8 cellular contexts compared by ENCODE assay signal in the genomic region with DNA sequence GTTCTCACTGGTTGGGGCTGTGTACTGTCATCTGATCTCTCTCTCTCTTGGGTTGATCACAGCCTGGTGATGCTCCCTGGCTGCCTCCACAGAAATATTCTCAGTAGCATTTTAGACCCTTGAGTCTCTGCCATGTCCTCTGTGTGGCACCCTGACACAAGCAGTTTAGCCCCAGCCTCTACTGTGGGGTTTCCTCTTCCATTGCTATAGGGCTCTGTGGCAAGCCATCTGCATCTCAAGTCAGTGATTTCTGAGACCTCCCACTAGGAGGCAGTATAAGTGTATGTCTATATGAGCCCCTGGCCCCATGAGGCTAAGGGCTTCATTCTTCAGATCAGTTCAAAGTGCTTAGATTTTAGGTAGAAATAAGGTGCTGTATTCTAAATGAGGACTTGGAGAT. TPM values are rescaled to one million over a fixed set of nuclear protein-coding genes. Genes with fewer than 3 reads are reported as not detected.
A peak's percentile ranks its signal among the peaks of the same experiment; 100 is the strongest.
DNase-seq lines count a peak whose midpoint lies in the region; ATAC-seq and TF ChIP-seq lines count a peak whose summit lies in the region.

No MANE protein-coding gene starts in this region.

- no peak overlapping the region for H3K27ac Mint-ChIP-seq in activated T-helper 17 cell treated with anti-CD3 and anti-CD28 coated beads, Interleukin-2, amount 50 U/mL, for 72 hours
- H3K27ac Mint-ChIP-seq in natural killer cell treated with Interleukin-12 subunit alpha and Interleukin-12 subunit beta and Interleukin-15 and Interleukin-18, amount 100 ng/mL, for 72 hours: no peak overlapping the region

- no peaks in the 10 kb centered on the region for H3K9me3 Mint-ChIP-seq in activated T-helper 17 cell treated with anti-CD3 and anti-CD28 coated beads, Interleukin-2, amount 50 U/mL, for 72 hours
- no peaks in the 10 kb centered on the region for H3K9me3 Mint-ChIP-seq in natural killer cell treated with Interleukin-12 subunit alpha and Interleukin-12 subunit beta and Interleukin-15 and Interleukin-18, amount 100 ng/mL, for 72 hours

- H3K27ac ChIP-seq in GM23248: no peak overlapping the region
- no peak overlapping the region for H3K27ac ChIP-seq in right lobe of liver

- no peaks in the 10 kb centered on the region for H3K36me3 Mint-ChIP-seq in activated T-helper 17 cell treated with anti-CD3 and anti-CD28 coated beads, Interleukin-2, amount 50 U/mL, for 72 hours (ENCODE audit: low read depth)
- H3K36me3 Mint-ChIP-seq in natural killer cell treated with Interleukin-12 subunit alpha and Interleukin-12 subunit beta and Interleukin-15 and Interleukin-18, amount 100 ng/mL, for 72 hours: no peaks in the 10 kb centered on the region

- H2AFZ ChIP-seq in GM23248: no peak overlapping the region

- TF ChIP-seq CTCF in right lobe of liver (IDR thresholded peaks at IDR 0.05): peak; percentile 24 to 42 (median 26)

- peak; percentile 38 for ATAC-seq in activated T-helper 17 cell treated with anti-CD3 and anti-CD28 coated beads, Interleukin-2, amount 50 U/mL, for 72 hours (replicated peaks)
- ATAC-seq in right lobe of liver: peak; percentile 52 to 70 (median 56)
- no peak for ATAC-seq in HG02884 (IDR thresholded peaks at IDR 0.05; ENCODE audit: unreplicated experiment)
- ATAC-seq in natural killer cell treated with Interleukin-12 subunit alpha and Interleukin-12 subunit beta and Interleukin-15 and Interleukin-18, amount 100 ng/mL, for 72 hours: no peak

- no peak overlapping the region for H3K4me3 Mint-ChIP-seq in activated T-helper 17 cell treated with anti-CD3 and anti-CD28 coated beads, Interleukin-2, amount 50 U/mL, for 72 hours
- H3K4me3 Mint-ChIP-seq in natural killer cell treated with Interleukin-12 subunit alpha and Interleukin-12 subunit beta and Interleukin-15 and Interleukin-18, amount 100 ng/mL, for 72 hours: no peak overlapping the region

- H3K27me3 Mint-ChIP-seq in activated T-helper 17 cell treated with anti-CD3 and anti-CD28 coated beads, Interleukin-2, amount 50 U/mL, for 72 hours: peaks cover 7% of the 10 kb centered on the region
- no peaks in the 10 kb centered on the region for H3K27me3 Mint-ChIP-seq in natural killer cell treated with Interleukin-12 subunit alpha and Interleukin-12 subunit beta and Interleukin-15 and Interleukin-18, amount 100 ng/mL, for 72 hours

- DNase-seq in G401 (ENCODE audit: low spot score) (peak; percentile 7), GM23248 (peak; percentile 9), NCI-H146 treated with DMSO at 0.1 percent for 48 hours (lab: John Stamatoyannopoulos, UW; ENCODE audit: unreplicated experiment) (peak; percentile 26), right lobe of liver (no peak)
- DNase-seq in natural killer cell treated with Interleukin-12 subunit alpha and Interleukin-12 subunit beta and Interleukin-15 and Interleukin-18, amount 100 ng/mL, for 72 hours (ENCODE audit: low spot score): no peak
- DNase-seq in stimulated activated CD4-positive, alpha-beta T cell treated with anti-CD3 and anti-CD28 coated beads, Interleukin-12 subunit alpha, Interleukin-12 subunit beta, amount 100 ng/mL, for 4 hours: no peak

- no peaks in the 10 kb centered on the region for H4K20me1 ChIP-seq in GM23248 (ENCODE audit: insufficient read depth)

- no peak for TF ChIP-seq POLR2A in right lobe of liver (IDR thresholded peaks at IDR 0.05)

- no peaks in the 10 kb centered on the region for H3K9me2 ChIP-seq in GM23248 (ENCODE audit: insufficient read depth)

- intact Hi-C loops in right lobe of liver (cut with DNase I): no loop called here

- in situ Hi-C loops in G401 (cut with HindIII; ENCODE audit: low sequenced_read_pairs) (no loop called here), GM23248 (cut with MboI) (no loop called here)

- H3K4me2 ChIP-seq in GM23248 (ENCODE audit: unreplicated experiment): no peak overlapping the region

- H3F3A ChIP-seq in GM23248 (ENCODE audit: insufficient read depth): no peaks in the 10 kb centered on the region

- H3K9me3 ChIP-seq in GM23248 (ENCODE audit: low read depth) (no peaks in the 10 kb centered on the region), right lobe of liver (no peaks in the 10 kb centered on the region)

- H3K4me3 ChIP-seq in GM23248: no peak overlapping the region
- H3K4me3 ChIP-seq in right lobe of liver: no peak overlapping the region

- H3K36me3 ChIP-seq in GM23248 (ENCODE audit: low read depth) (no peaks in the 10 kb centered on the region), right lobe of liver (no peaks in the 10 kb centered on the region)

- no peak overlapping the region for H3K9ac ChIP-seq in GM23248

- H3K79me2 ChIP-seq in GM23248 (ENCODE audit: insufficient read depth): no peaks in the 10 kb centered on the region

- H3K27me3 ChIP-seq in GM23248 (replicated peaks; ENCODE audit: insufficient read depth): no peaks in the 10 kb centered on the region
- peaks cover 0 to 3% of the 10 kb centered on the region in 2 donors for H3K27me3 ChIP-seq in right lobe of liver

- no peaks in the 10 kb centered on the region for H3K4me1 Mint-ChIP-seq in activated T-helper 17 cell treated with anti-CD3 and anti-CD28 coated beads, Interleukin-2, amount 50 U/mL, for 72 hours
- H3K4me1 Mint-ChIP-seq in natural killer cell treated with Interleukin-12 subunit alpha and Interleukin-12 subunit beta and Interleukin-15 and Interleukin-18, amount 100 ng/mL, for 72 hours (ENCODE audit: low read depth in 2 of 2): no peaks in the 10 kb centered on the region

- H3K4me1 ChIP-seq in GM23248 (ENCODE audit: insufficient read depth): no peaks in the 10 kb centered on the region
- no peaks in the 10 kb centered on the region for H3K4me1 ChIP-seq in right lobe of liver

RNA-seq across cellular contexts. Expression of gene PLAAT1, which starts 50.6 kb away (rescaled TPM):
- total RNA-seq in G401 (2014; rRNA removed; shearing (Covaris generic)): not detected in 2 replicates
- not detected in 2 replicates for total RNA-seq in GM23248 (2014; rRNA removed; shearing (Covaris generic))
- polyA plus RNA-seq in GM23248 (2016; fragmentation: Nextera tagmentation; extraction: Ambion mirVana): not detected in 2 replicates
- total RNA-seq in activated T-helper 17 cell treated with anti-CD3 and anti-CD28 coated beads, Interleukin-2, amount 50 U/mL, for 72 hours: not detected
- under 1 TPM in 1 of 6 experiments, not detected in 5; 0.31 TPM for total RNA-seq in right lobe of liver
- total RNA-seq in natural killer cell treated with Interleukin-12 subunit alpha and Interleukin-12 subunit beta and Interleukin-15 and Interleukin-18, amount 100 ng/mL, for 72 hours: not detected

Comparison
In these comparisons a context has a peak if more than half of its experiments do, and no peak if none do; other contexts are left out.
1. DNase-seq: peak in G401 (single experiment), GM23248 (single experiment) and NCI-H146 treated with DMSO at 0.1 percent for 48 hours (single experiment); none in right lobe of liver (0 of 3), natural killer cell treated with Interleukin-12 subunit alpha and Interleukin-12 subunit beta and Interleukin-15 and Interleukin-18, amount 100 ng/mL, for 72 hours (single experiment) and stimulated activated CD4-positive, alpha-beta T cell treated with anti-CD3 and anti-CD28 coated beads, Interleukin-12 subunit alpha, Interleukin-12 subunit beta, amount 100 ng/mL, for 4 hours (single experiment).
2. ATAC-seq: peak in activated T-helper 17 cell treated with anti-CD3 and anti-CD28 coated beads, Interleukin-2, amount 50 U/mL, for 72 hours (single experiment) and right lobe of liver (4 of 4); none in HG02884 (single experiment) and natural killer cell treated with Interleukin-12 subunit alpha and Interleukin-12 subunit beta and Interleukin-15 and Interleukin-18, amount 100 ng/mL, for 72 hours (0 of 2).